18 cellular contexts compared by ENCODE assay signal in genomic region chr1:235933017-235933416, GRCh38.
DNase-seq lines count a peak whose midpoint lies in the region; ATAC-seq and TF ChIP-seq lines count a peak whose summit lies in the region.
"Had no signal": no experiment of that assay in that cellular context is flagged by ENCODE, and none has a peak within 500 bp of the region (broad histone marks: within the 10 kb centered on the region; RNA-seq: fewer than 3 reads in every experiment).

No MANE protein-coding gene starts in this region.

- TF ChIP-seq CTCF in RWPE1 (conservative IDR thresholded peaks at IDR 0.05; ENCODE audit: low read depth) (no peak), prostate gland (IDR thresholded peaks at IDR 0.05) (no peak)

- CTCF ChIA-PET in RWPE1 (lab: Yijun Ruan, JAX) = interaction anchor here (0.6 to 2.2 kb wide), 5 partner anchors 13 to 67 kb away, joined by 3 to 6 read pairs (median 5); partner anchors contain the start of gene LYST

- H3K27me3 ChIP-seq in BLaER1 treated with 17β-estradiol and CSF1 and Interleukin-3, amounts not matched to agents 10 nM and 100 nM = no peaks in the 10 kb centered on the region
- H3K27me3 ChIP-seq in prostate gland (replicated peaks; ENCODE audit: insufficient read depth) = no peaks in the 10 kb centered on the region

- peak overlapping the region in 9 of 11 experiments; percentile 64 to 84 (median 81); a peak in 17 of 22 replicates for H3K9ac ChIP-seq in BLaER1 treated with 17β-estradiol and CSF1 and Interleukin-3, amounts not matched to agents 10 nM and 100 nM

- H3K27me3 Mint-ChIP-seq in activated T-helper 1 cell treated with anti-CD3 and anti-CD28 coated beads, Interleukin-12 subunit alpha, Interleukin-12 subunit beta, Interleukin-2, Interleukin-4 antibody, amounts not matched to agents 30 ng/mL and 10 ng/mL and 1 ng/mL, durations not matched to agents 14 hours and 24 hours and 36 hours (ENCODE audit: insufficient read depth) = peaks cover 5% of the 10 kb centered on the region

- DNase-seq in RWPE1 (ENCODE audit: low spot score) (no peak), prostate gland (ENCODE audit: low spot score) (peak; percentile 54)
- DNase-seq in activated T-helper 1 cell treated with anti-CD3 and anti-CD28 coated beads, Interleukin-12 subunit alpha, Interleukin-12 subunit beta, Interleukin-2, Interleukin-4 antibody, amounts not matched to agents 30 ng/mL and 10 ng/mL and 1 ng/mL, durations not matched to agents 14 hours and 24 hours and 36 hours (ENCODE audit: low spot score) = no peak
- DNase-seq in activated CD8-positive, alpha-beta memory T cell treated with anti-CD3 and anti-CD28 coated beads, Interleukin-2, amount 50 U/mL, for 48 hours = no peak
- DNase-seq: activated CD4-positive, alpha-beta T cell treated with anti-CD3 and anti-CD28 coated beads, Interleukin-2, amount 50 U/mL, for 4 hours; activated CD8-positive, alpha-beta memory T cell treated with anti-CD3 and anti-CD28 coated beads, Interleukin-2, amount 50 U/mL, for 4 hours; activated gamma-delta T cell; MM.1S; NCI-H1417 treated with DMSO at 0.1 percent for 48 hours; NCI-H510A; stimulated activated CD4-positive, alpha-beta T cell treated with anti-CD3 and anti-CD28 coated beads, Interleukin-4, amount 100 ng/mL, for 1 hour; T-helper 9 cell had no signal

- no peaks in the 10 kb centered on the region for H4K20me1 ChIP-seq in BLaER1 treated with 17β-estradiol and CSF1 and Interleukin-3, amounts not matched to agents 10 nM and 100 nM

- peaks cover 3% of the 10 kb centered on the region for H3K36me3 Mint-ChIP-seq in activated T-helper 1 cell treated with anti-CD3 and anti-CD28 coated beads, Interleukin-12 subunit alpha, Interleukin-12 subunit beta, Interleukin-2, Interleukin-4 antibody, amounts not matched to agents 30 ng/mL and 10 ng/mL and 1 ng/mL, durations not matched to agents 14 hours and 24 hours and 36 hours (ENCODE audit: low read depth)

- H3K9me3 Mint-ChIP-seq in activated T-helper 1 cell treated with anti-CD3 and anti-CD28 coated beads, Interleukin-12 subunit alpha, Interleukin-12 subunit beta, Interleukin-2, Interleukin-4 antibody, amounts not matched to agents 30 ng/mL and 10 ng/mL and 1 ng/mL, durations not matched to agents 14 hours and 24 hours and 36 hours = no peaks in the 10 kb centered on the region

- peaks cover 41% of the 10 kb centered on the region for H3K4me1 Mint-ChIP-seq in activated T-helper 1 cell treated with anti-CD3 and anti-CD28 coated beads, Interleukin-12 subunit alpha, Interleukin-12 subunit beta, Interleukin-2, Interleukin-4 antibody, amounts not matched to agents 30 ng/mL and 10 ng/mL and 1 ng/mL, durations not matched to agents 14 hours and 24 hours and 36 hours (ENCODE audit: low read depth)

- peak overlapping the region; percentile 75 to 94 (median 84) for H3K4me2 ChIP-seq in BLaER1 treated with 17β-estradiol and CSF1 and Interleukin-3, amounts not matched to agents 10 nM and 100 nM

- no peaks in the 10 kb centered on the region for H3K9me3 ChIP-seq in BLaER1 treated with 17β-estradiol and CSF1 and Interleukin-3, amounts not matched to agents 10 nM and 100 nM (replicated peaks in 1 of 11)
- H3K9me3 ChIP-seq in prostate gland = no peaks in the 10 kb centered on the region

- TF ChIP-seq POLR2A in prostate gland (IDR thresholded peaks at IDR 0.05) = no peak

- WGBS in prostate gland = 47% methylated on average over 5 of the region's 5 CpGs

- no peak overlapping the region for H3K4me3 Mint-ChIP-seq in activated T-helper 1 cell treated with anti-CD3 and anti-CD28 coated beads, Interleukin-12 subunit alpha, Interleukin-12 subunit beta, Interleukin-2, Interleukin-4 antibody, amounts not matched to agents 30 ng/mL and 10 ng/mL and 1 ng/mL, durations not matched to agents 14 hours and 24 hours and 36 hours

- H3K4me1 ChIP-seq in BLaER1 treated with 17β-estradiol and CSF1 and Interleukin-3, amounts not matched to agents 10 nM and 100 nM = peaks cover 70 to 100% (median 98%) of the 10 kb centered on the region in 10 experiments
- no peaks in the 10 kb centered on the region for H3K4me1 ChIP-seq in prostate gland (replicated peaks)

- peak; percentile 50 for ATAC-seq in esophagus mucosa
- no peak; the same call in 2 of the 3 replicates for ATAC-seq in SK-N-SH treated with all-trans-retinoic acid at 6 μM for 48 hours
- ATAC-seq in HG02763 (IDR thresholded peaks at IDR 0.05; ENCODE audit: unreplicated experiment) = no peak

- intact Hi-C loops in prostate gland (cut with DNase I) = no loop called here
- intact Hi-C loops in activated T-helper 1 cell treated with anti-CD3 and anti-CD28 coated beads, Interleukin-12 subunit alpha, Interleukin-12 subunit beta, Interleukin-2, Interleukin-4 antibody, amounts not matched to agents 30 ng/mL and 10 ng/mL and 1 ng/mL, durations not matched to agents 14 hours and 24 hours and 36 hours (cut with micrococcal nuclease) = no loop called here

- H3K36me3 ChIP-seq in BLaER1 treated with 17β-estradiol and CSF1 and Interleukin-3, amounts not matched to agents 10 nM and 100 nM = no peaks in the 10 kb centered on the region
- no peaks in the 10 kb centered on the region for H3K36me3 ChIP-seq in prostate gland

- no peak overlapping the region for H3K27ac Mint-ChIP-seq in activated T-helper 1 cell treated with anti-CD3 and anti-CD28 coated beads, Interleukin-12 subunit alpha, Interleukin-12 subunit beta, Interleukin-2, Interleukin-4 antibody, amounts not matched to agents 30 ng/mL and 10 ng/mL and 1 ng/mL, durations not matched to agents 14 hours and 24 hours and 36 hours

- H3K4me3 ChIP-seq in BLaER1 treated with 17β-estradiol and CSF1 and Interleukin-3, amounts not matched to agents 10 nM and 100 nM = no peak overlapping the region
- H3K4me3 ChIP-seq in prostate gland = no peak overlapping the region
- H3K4me3 ChIP-seq: coronary artery, lung had no signal

- H3K27ac ChIP-seq in BLaER1 treated with 17β-estradiol and CSF1 and Interleukin-3, amounts not matched to agents 10 nM and 100 nM = peak overlapping the region in 10 of 11 experiments; percentile 30 to 100 (median 98); a peak in 20 of 22 replicates
- peak overlapping the region; percentile 97 for H3K27ac ChIP-seq in RWPE1
- H3K27ac ChIP-seq in prostate gland = peak overlapping the region; percentile 35 to 53

- POLR2A ChIA-PET in RWPE1 (lab: Yijun Ruan, JAX; ENCODE audit: low non-redundant PET) = no interaction called here

TF ChIP-seq in SK-N-SH treated with all-trans-retinoic acid at 6 μM for 48 hours, 23 proteins besides CTCF, POLR2A, EP300 and RAD21:
- no peak for TF ChIP-seq TOX (CRISPR knock-in tag; IDR thresholded peaks at IDR 0.05; ENCODE audit: borderline replicate concordance)

Comparison
In these comparisons a context has a peak if more than half of its experiments do, and no peak if none do; other contexts are left out.
1. H3K27ac ChIP-seq: peak in every context shown above with its lines; median percentile 98 in BLaER1 treated with 17β-estradiol and CSF1 and Interleukin-3, amounts not matched to agents 10 nM and 100 nM; 97 in RWPE1; 44 in prostate gland.